ENCODE assay signal across 1 cellular context in the genomic region with DNA sequence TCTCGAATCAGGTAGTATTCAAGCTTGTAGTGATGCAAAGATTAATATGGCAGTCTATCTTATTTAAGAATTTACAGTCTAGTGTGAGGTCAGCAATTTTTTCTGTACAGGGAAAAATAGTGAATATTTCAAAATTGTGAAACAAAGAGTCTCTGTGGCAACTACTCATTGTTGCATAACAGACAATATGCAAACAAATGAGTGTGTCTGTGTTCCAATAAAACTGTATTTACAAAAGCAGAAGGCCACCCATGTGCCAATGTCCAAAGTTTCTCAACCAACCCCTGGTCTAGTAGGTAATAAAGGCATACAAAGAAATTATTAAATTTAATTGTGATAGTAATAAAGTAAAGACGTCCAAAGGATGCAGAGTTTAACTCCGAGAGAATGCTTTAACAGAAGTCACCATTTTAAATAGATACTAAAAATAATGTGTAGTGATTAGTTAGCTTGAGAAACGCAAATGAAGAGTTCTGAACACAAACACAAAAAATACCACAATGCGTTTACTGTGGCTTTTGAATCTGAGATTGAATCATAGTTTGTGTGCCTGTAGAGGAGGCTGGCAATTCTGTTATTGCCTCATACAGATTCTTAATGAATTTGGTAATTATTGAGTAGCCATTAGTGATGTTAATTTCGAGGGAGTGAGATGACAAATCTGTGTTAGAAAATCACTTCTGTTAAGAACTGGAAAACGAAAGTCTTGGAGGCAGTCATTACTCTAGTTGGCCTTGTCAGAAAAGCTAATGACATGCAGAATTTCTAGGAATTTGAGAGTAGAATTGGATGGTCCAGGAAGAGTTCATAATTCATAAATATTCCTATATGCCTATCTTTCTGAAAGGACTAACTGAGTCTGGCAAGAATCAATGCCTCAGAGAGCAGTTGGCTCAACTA.
TF ChIP-seq lines count a peak whose summit lies in the region.

No MANE protein-coding gene starts in this region.

TF ChIP-seq in HepG2, 621 proteins besides CTCF, POLR2A, EP300 and RAD21 (continued from another document):
- TF ChIP-seq THAP9 (CRISPR knock-in tag; IDR thresholded peaks at IDR 0.05; ENCODE audit: borderline replicate concordance) (no peak), SMAD9 (CRISPR knock-in tag; IDR thresholded peaks at IDR 0.05) (no peak), KAT8 (CRISPR knock-in tag; IDR thresholded peaks at IDR 0.05) (peak; percentile 73), SSRP1 (CRISPR knock-in tag; IDR thresholded peaks at IDR 0.05) (no peak)
- TF ChIP-seq, protein P1, sequence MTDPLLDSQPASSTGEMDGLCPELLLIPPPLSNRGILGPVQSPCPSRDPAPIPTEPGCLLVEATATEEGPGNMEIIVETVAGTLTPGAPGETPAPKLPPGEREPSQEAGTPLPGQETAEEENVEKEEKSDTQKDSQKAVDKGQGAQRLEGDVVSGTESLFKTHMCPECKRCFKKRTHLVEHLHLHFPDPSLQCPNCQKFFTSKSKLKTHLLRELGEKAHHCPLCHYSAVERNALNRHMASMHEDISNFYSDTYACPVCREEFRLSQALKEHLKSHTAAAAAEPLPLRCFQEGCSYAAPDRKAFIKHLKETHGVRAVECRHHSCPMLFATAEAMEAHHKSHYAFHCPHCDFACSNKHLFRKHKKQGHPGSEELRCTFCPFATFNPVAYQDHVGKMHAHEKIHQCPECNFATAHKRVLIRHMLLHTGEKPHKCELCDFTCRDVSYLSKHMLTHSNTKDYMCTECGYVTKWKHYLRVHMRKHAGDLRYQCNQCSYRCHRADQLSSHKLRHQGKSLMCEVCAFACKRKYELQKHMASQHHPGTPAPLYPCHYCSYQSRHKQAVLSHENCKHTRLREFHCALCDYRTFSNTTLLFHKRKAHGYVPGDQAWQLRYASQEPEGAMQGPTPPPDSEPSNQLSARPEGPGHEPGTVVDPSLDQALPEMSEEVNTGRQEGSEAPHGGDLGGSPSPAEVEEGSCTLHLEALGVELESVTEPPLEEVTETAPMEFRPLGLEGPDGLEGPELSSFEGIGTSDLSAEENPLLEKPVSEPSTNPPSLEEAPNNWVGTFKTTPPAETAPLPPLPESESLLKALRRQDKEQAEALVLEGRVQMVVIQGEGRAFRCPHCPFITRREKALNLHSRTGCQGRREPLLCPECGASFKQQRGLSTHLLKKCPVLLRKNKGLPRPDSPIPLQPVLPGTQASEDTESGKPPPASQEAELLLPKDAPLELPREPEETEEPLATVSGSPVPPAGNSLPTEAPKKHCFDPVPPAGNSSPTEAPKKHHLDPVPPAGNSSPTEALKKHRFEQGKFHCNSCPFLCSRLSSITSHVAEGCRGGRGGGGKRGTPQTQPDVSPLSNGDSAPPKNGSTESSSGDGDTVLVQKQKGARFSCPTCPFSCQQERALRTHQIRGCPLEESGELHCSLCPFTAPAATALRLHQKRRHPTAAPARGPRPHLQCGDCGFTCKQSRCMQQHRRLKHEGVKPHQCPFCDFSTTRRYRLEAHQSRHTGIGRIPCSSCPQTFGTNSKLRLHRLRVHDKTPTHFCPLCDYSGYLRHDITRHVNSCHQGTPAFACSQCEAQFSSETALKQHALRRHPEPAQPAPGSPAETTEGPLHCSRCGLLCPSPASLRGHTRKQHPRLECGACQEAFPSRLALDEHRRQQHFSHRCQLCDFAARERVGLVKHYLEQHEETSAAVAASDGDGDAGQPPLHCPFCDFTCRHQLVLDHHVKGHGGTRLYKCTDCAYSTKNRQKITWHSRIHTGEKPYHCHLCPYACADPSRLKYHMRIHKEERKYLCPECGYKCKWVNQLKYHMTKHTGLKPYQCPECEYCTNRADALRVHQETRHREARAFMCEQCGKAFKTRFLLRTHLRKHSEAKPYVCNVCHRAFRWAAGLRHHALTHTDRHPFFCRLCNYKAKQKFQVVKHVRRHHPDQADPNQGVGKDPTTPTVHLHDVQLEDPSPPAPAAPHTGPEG (CRISPR knock-in tag; IDR thresholded peaks at IDR 0.05), result no peak
- TF ChIP-seq, protein P2, sequence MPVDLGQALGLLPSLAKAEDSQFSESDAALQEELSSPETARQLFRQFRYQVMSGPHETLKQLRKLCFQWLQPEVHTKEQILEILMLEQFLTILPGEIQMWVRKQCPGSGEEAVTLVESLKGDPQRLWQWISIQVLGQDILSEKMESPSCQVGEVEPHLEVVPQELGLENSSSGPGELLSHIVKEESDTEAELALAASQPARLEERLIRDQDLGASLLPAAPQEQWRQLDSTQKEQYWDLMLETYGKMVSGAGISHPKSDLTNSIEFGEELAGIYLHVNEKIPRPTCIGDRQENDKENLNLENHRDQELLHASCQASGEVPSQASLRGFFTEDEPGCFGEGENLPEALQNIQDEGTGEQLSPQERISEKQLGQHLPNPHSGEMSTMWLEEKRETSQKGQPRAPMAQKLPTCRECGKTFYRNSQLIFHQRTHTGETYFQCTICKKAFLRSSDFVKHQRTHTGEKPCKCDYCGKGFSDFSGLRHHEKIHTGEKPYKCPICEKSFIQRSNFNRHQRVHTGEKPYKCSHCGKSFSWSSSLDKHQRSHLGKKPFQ (CRISPR knock-in tag; IDR thresholded peaks at IDR 0.05; ENCODE audit: insufficient replicate concordance), result no peak
TF ChIP-seq in HepG2: peak in this region for 138.
